10 cellular contexts compared by ENCODE assay signal in the genomic region with DNA sequence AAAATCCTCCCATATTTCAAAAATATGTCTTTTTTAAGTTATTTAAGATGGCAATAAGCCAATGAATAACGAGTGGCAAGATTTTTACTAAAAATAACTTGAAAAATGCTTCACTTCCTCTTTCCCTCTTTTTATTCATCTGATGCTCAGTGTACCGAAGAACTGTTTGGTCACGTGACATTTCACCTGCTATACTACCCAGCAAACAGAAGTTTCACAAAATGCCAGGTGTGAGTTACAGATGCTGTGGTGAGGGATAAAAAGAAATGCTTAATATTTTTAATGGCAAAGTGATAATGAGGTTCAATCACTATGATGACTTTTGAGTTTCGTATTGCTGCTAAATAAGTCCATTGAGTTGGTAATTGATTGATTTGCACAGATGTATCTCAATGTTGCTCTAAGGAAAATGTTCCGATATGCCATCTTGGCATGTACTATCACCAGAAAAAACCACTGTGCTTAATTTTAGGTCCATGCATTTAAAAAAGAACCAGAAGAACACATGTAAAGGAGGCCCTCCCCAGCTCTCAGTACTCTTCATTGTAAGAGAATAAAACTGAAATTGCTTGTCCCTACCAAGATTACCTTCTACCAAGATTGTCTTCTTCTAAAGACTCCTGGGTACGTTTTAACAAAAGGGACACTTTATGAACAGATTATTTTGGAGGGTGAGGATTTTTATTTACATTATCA. TPM values are rescaled to one million over a fixed set of nuclear protein-coding genes. Genes with fewer than 3 reads are reported as not detected.
DNase-seq lines count a peak whose midpoint lies in the region; ATAC-seq, FAIRE-seq and TF ChIP-seq lines count a peak whose summit lies in the region.
"Had no signal": no experiment of that assay in that cellular context is flagged by ENCODE, and none has a peak within 500 bp of the region (broad histone marks: within the 10 kb centered on the region; RNA-seq: fewer than 3 reads in every experiment).

No MANE protein-coding gene starts in this region.

- TF ChIP-seq POLR2A in GM12891 (IDR thresholded peaks at IDR 0.05; ENCODE audit: low read depth, low read length), result no peak

- intact Hi-C loops in Right ventricle myocardium superior (cut with DNase I), result no loop called here

- peak; percentile 76 for FAIRE-seq in GM12891 (lab: Jason Lieb, UNC)

- peak; percentile 69 for ATAC-seq in GM19468 (IDR thresholded peaks at IDR 0.05; ENCODE audit: extremely low read depth, unreplicated experiment)
- peak; percentile 73 for ATAC-seq in HG03135 (IDR thresholded peaks at IDR 0.05; ENCODE audit: unreplicated experiment)
- ATAC-seq in Right ventricle myocardium superior (ENCODE audit: poor library complexity), result no peak

- DNase-seq in GM12891 (ENCODE audit: insufficient read length, low spot score) (no peak), RPMI8226 (peak; percentile 98), Right ventricle myocardium superior (no peak), T-helper 9 cell (no peak), NCI-H526 treated with DMSO at 0.1 percent for 48 hours (lab: John Stamatoyannopoulos, UW) (no peak)
- no peak for DNase-seq in stimulated activated CD4-positive, alpha-beta T cell treated with anti-CD3 and anti-CD28 coated beads, Interleukin-15, amount 100 ng/mL, for 24 hours
- DNase-seq: foreskin melanocyte, occipital lobe had no signal

TF ChIP-seq in GM12891, 5 proteins besides CTCF, POLR2A, EP300 and RAD21:
- TF ChIP-seq SPI1 (IDR thresholded peaks at IDR 0.05; ENCODE audit: low read depth, low read length) (peak; percentile 98), TAF1 (IDR thresholded peaks at IDR 0.05; ENCODE audit: low read depth, low read length) (no peak)

RNA-seq across cellular contexts. Expression of a gene that starts 26.0 kb away (rescaled TPM):
- polyA plus RNA-seq in GM12891 (2012; ENCODE audit: low read depth, missing spikeins), result 61.2 TPM
- total RNA-seq in Right ventricle myocardium superior, result 85.4 TPM

RNA-seq across cellular contexts. Expression of a gene that starts 29.3 kb away (rescaled TPM):
- polyA plus RNA-seq in GM12891 (2012; ENCODE audit: low read depth, missing spikeins), result not detected
- not detected for total RNA-seq in Right ventricle myocardium superior
- total RNA-seq: occipital lobe had no signal
